Comparison of ENCODE assay signal across 1 cellular context in the genomic region with DNA sequence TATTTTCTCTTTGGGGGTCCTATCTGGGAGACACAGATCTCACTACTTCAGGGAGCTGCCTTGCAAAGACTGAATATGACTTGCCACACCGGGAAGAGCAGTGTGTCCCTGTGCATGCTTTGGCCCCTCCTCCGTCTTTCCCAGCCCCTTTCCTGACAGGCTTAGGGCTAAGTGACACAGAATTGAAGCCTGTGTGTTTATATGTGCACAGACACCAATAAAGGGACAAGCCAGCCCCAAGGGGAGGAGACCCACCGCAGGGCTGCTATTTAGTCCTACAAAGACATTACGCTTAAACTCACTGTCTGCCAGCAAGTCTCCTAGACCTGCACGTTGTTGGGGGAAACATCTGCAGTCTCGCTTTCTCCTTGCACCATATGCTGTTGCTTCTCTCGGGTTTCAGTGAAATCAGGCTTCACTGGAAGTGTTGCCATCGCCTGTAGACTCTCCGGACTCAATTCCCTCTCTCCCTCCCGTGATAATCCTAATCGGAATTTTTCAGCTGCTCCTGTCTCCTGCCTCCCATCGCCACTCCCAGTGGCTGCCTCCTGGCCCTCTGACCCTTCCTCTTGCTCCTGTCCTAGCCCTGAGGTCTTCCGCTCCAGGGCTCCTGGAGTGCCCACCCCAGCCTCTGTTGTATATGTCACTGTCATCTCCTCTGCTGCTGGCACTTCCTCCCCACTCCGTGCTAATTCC.
TF ChIP-seq lines count a peak whose summit lies in the region.

No MANE protein-coding gene starts in this region.

TF ChIP-seq in HepG2, 621 proteins besides CTCF, POLR2A, EP300 and RAD21 (continued from another document):
- TF ChIP-seq RFX3 (CRISPR knock-in tag; IDR thresholded peaks at IDR 0.05) (no peak), ZNF546 (CRISPR knock-in tag; conservative IDR thresholded peaks at IDR 0.05) (no peak), PAF1 (CRISPR knock-in tag; IDR thresholded peaks at IDR 0.05) (no peak), RAD51 (IDR thresholded peaks at IDR 0.05; ENCODE audit: borderline replicate concordance) (no peak), ZNF670 (CRISPR knock-in tag; IDR thresholded peaks at IDR 0.05; ENCODE audit: borderline replicate concordance) (no peak), ZNF780A (CRISPR knock-in tag; IDR thresholded peaks at IDR 0.05) (no peak), ARNTL (CRISPR knock-in tag; IDR thresholded peaks at IDR 0.05) (no peak), ZNF550 (CRISPR knock-in tag; IDR thresholded peaks at IDR 0.05; ENCODE audit: borderline replicate concordance) (no peak)
- TF ChIP-seq, protein P1, sequence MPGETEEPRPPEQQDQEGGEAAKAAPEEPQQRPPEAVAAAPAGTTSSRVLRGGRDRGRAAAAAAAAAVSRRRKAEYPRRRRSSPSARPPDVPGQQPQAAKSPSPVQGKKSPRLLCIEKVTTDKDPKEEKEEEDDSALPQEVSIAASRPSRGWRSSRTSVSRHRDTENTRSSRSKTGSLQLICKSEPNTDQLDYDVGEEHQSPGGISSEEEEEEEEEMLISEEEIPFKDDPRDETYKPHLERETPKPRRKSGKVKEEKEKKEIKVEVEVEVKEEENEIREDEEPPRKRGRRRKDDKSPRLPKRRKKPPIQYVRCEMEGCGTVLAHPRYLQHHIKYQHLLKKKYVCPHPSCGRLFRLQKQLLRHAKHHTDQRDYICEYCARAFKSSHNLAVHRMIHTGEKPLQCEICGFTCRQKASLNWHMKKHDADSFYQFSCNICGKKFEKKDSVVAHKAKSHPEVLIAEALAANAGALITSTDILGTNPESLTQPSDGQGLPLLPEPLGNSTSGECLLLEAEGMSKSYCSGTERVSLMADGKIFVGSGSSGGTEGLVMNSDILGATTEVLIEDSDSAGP (CRISPR knock-in tag; IDR thresholded peaks at IDR 0.05; ENCODE audit: borderline replicate concordance) = no peak
TF ChIP-seq in HepG2: peak in this region for 0.
